ENCODE assay signal across 1 cellular context in genomic region chr22:27639180-27640086, GRCh38.
TF ChIP-seq lines count a peak whose summit lies in the region.

No MANE protein-coding gene starts in this region.

TF ChIP-seq in H1, 55 proteins besides CTCF, POLR2A, EP300 and RAD21:
- TF ChIP-seq EGR1 (IDR thresholded peaks at IDR 0.05; ENCODE audit: borderline replicate concordance, low read depth, low read length) (no peak), BRCA1 (IDR thresholded peaks at IDR 0.05; ENCODE audit: low read depth, low read length) (no peak), TAF7 (optimal IDR thresholded peaks at IDR 0.05; ENCODE audit: borderline replicate concordance, low read depth, low read length) (no peak), HDAC2 (IDR thresholded peaks at IDR 0.05; ENCODE audit: borderline replicate concordance in 1 of 2, low read depth in 2 of 2, low read length in 2 of 2) (no peak), BCL11A (IDR thresholded peaks at IDR 0.05; ENCODE audit: low read depth in 2 of 2, low read length in 2 of 2) (no peak), KDM1A (IDR thresholded peaks at IDR 0.05; ENCODE audit: borderline replicate concordance, low read length) (peak; percentile 85; the same call in 1 of the 2 replicates), TAF1 (IDR thresholded peaks at IDR 0.05; ENCODE audit: low read depth, low read length) (no peak), SIX5 (IDR thresholded peaks at IDR 0.05; ENCODE audit: low read depth, low read length) (no peak), ATF3 (IDR thresholded peaks at IDR 0.05; ENCODE audit: insufficient read depth, low read depth, low read length) (no peak)
